ENCODE assay signal across 15 cellular contexts in genomic region chr1:116404699-116405098, GRCh38. TPM values are rescaled to one million over a fixed set of nuclear protein-coding genes. Genes with fewer than 3 reads are reported as not detected.
DNase-seq lines count a peak whose midpoint lies in the region; ATAC-seq and TF ChIP-seq lines count a peak whose summit lies in the region.
"Had no signal": no experiment of that assay in that cellular context is flagged by ENCODE, and none has a peak within 500 bp of the region (broad histone marks: within the 10 kb centered on the region; RNA-seq: fewer than 3 reads in every experiment).

No MANE protein-coding gene starts in this region.

- CTCF ChIA-PET in activated CD8-positive, alpha-beta T cell treated with anti-CD3 and anti-CD28 coated beads for 36 hours (lab: Charles Lee) = no interaction called here
- CTCF ChIA-PET in activated CD8-positive, alpha-beta T cell treated with anti-CD3 and anti-CD28 coated beads, Interleukin-2, amount 10 ng/mL, durations not matched to agents 7 days and 5 days (lab: Charles Lee) = no interaction called here
- CTCF ChIA-PET in CD4-positive, alpha-beta memory T cell (lab: Charles Lee; ENCODE audit: partially characterized antibody) = no interaction called here

- H3K36me3 Mint-ChIP-seq in activated CD8-positive, alpha-beta T cell treated with anti-CD3 and anti-CD28 coated beads for 36 hours (ENCODE audit: low read depth) = peaks cover 69% of the 10 kb centered on the region
- peaks cover 80% of the 10 kb centered on the region for H3K36me3 Mint-ChIP-seq in activated CD8-positive, alpha-beta T cell treated with anti-CD3 and anti-CD28 coated beads, Interleukin-2, amount 10 ng/mL, durations not matched to agents 7 days and 5 days (ENCODE audit: low read depth)
- peaks cover 73 to 85% of the 10 kb centered on the region in 2 donors for H3K36me3 Mint-ChIP-seq in CD4-positive, alpha-beta memory T cell
- H3K36me3 Mint-ChIP-seq in activated T-helper 17 cell treated with anti-CD3 and anti-CD28 coated beads, Interleukin-2, amount 50 U/mL, for 72 hours (ENCODE audit: low read depth) = peaks cover 86% of the 10 kb centered on the region

- peaks cover 11% of the 10 kb centered on the region for H3K4me1 ChIP-seq in CD4-positive, alpha-beta memory T cell (ENCODE audit: insufficient read depth, low read length)
- peaks cover 2% of the 10 kb centered on the region for H3K4me1 ChIP-seq in right cardiac atrium (ENCODE audit: control insufficient read depth, insufficient read depth, low read length)

- H3K4me3 ChIP-seq in CD4-positive, alpha-beta memory T cell (ENCODE audit: low read length in 2 of 2) = no peak overlapping the region
- H3K4me3 ChIP-seq in right cardiac atrium (ENCODE audit: low read length) = no peak overlapping the region
- H3K4me3 ChIP-seq: coronary artery, right lobe of liver had no signal

- H3K4me3 Mint-ChIP-seq in activated CD8-positive, alpha-beta T cell treated with anti-CD3 and anti-CD28 coated beads for 36 hours = no peak overlapping the region
- no peak overlapping the region for H3K4me3 Mint-ChIP-seq in activated CD8-positive, alpha-beta T cell treated with anti-CD3 and anti-CD28 coated beads, Interleukin-2, amount 10 ng/mL, durations not matched to agents 7 days and 5 days
- no peak overlapping the region for H3K4me3 Mint-ChIP-seq in CD4-positive, alpha-beta memory T cell
- H3K4me3 Mint-ChIP-seq in activated T-helper 17 cell treated with anti-CD3 and anti-CD28 coated beads, Interleukin-2, amount 50 U/mL, for 72 hours = no peak overlapping the region
- H3K4me3 Mint-ChIP-seq: activated CD4-positive, alpha-beta T cell treated with anti-CD3 and anti-CD28 coated beads, Interleukin-2, amount 10 ng/mL, durations not matched to agents 24 days and 14 days had no signal

- TF ChIP-seq CTCF in activated CD8-positive, alpha-beta T cell treated with anti-CD3 and anti-CD28 coated beads for 36 hours (IDR thresholded peaks at IDR 0.05) = no peak

- no peaks in the 10 kb centered on the region for H3K27me3 Mint-ChIP-seq in activated CD8-positive, alpha-beta T cell treated with anti-CD3 and anti-CD28 coated beads for 36 hours
- no peaks in the 10 kb centered on the region for H3K27me3 Mint-ChIP-seq in activated CD8-positive, alpha-beta T cell treated with anti-CD3 and anti-CD28 coated beads, Interleukin-2, amount 10 ng/mL, durations not matched to agents 7 days and 5 days (ENCODE audit: low read depth)
- H3K27me3 Mint-ChIP-seq in CD4-positive, alpha-beta memory T cell = no peaks in the 10 kb centered on the region
- no peaks in the 10 kb centered on the region for H3K27me3 Mint-ChIP-seq in activated T-helper 17 cell treated with anti-CD3 and anti-CD28 coated beads, Interleukin-2, amount 50 U/mL, for 72 hours
- H3K27me3 Mint-ChIP-seq: activated CD4-positive, alpha-beta T cell treated with anti-CD3 and anti-CD28 coated beads, Interleukin-2, amount 10 ng/mL, durations not matched to agents 24 days and 14 days had no signal

- 89% methylated on average over 5 of the region's 5 CpGs for WGBS in right cardiac atrium

- H3K9me3 Mint-ChIP-seq in activated CD8-positive, alpha-beta T cell treated with anti-CD3 and anti-CD28 coated beads for 36 hours = no peaks in the 10 kb centered on the region
- no peaks in the 10 kb centered on the region for H3K9me3 Mint-ChIP-seq in activated CD8-positive, alpha-beta T cell treated with anti-CD3 and anti-CD28 coated beads, Interleukin-2, amount 10 ng/mL, durations not matched to agents 7 days and 5 days (ENCODE audit: insufficient read depth)
- H3K9me3 Mint-ChIP-seq in CD4-positive, alpha-beta memory T cell = peaks cover 0 to 4% (median 0%) of the 10 kb centered on the region in 8 donors
- H3K9me3 Mint-ChIP-seq in activated T-helper 17 cell treated with anti-CD3 and anti-CD28 coated beads, Interleukin-2, amount 50 U/mL, for 72 hours = no peaks in the 10 kb centered on the region
- H3K9me3 Mint-ChIP-seq: activated CD4-positive, alpha-beta T cell treated with anti-CD3 and anti-CD28 coated beads, Interleukin-2, amount 10 ng/mL, durations not matched to agents 24 days and 14 days had no signal

- peak overlapping the region; percentile 58 for H3K27ac Mint-ChIP-seq in activated CD8-positive, alpha-beta T cell treated with anti-CD3 and anti-CD28 coated beads for 36 hours
- H3K27ac Mint-ChIP-seq in activated CD8-positive, alpha-beta T cell treated with anti-CD3 and anti-CD28 coated beads, Interleukin-2, amount 10 ng/mL, durations not matched to agents 7 days and 5 days = no peak overlapping the region
- H3K27ac Mint-ChIP-seq in CD4-positive, alpha-beta memory T cell = peak overlapping the region in 5 of 7 donors; percentile 1 to 56 (median 46)
- H3K27ac Mint-ChIP-seq in activated T-helper 17 cell treated with anti-CD3 and anti-CD28 coated beads, Interleukin-2, amount 50 U/mL, for 72 hours = peak overlapping the region; percentile 56

- H3K27ac ChIP-seq in CD4-positive, alpha-beta memory T cell (ENCODE audit: low read depth, low read length) = no peak overlapping the region
- H3K27ac ChIP-seq in right cardiac atrium (ENCODE audit: low read length) = peak overlapping the region; percentile 72
- H3K27ac ChIP-seq: coronary artery, right lobe of liver had no signal

- POLR2A ChIA-PET in activated CD8-positive, alpha-beta T cell treated with anti-CD3 and anti-CD28 coated beads for 36 hours (lab: Charles Lee) = no interaction called here
- POLR2A ChIA-PET in activated CD8-positive, alpha-beta T cell treated with anti-CD3 and anti-CD28 coated beads, Interleukin-2, amount 10 ng/mL, durations not matched to agents 7 days and 5 days (lab: Charles Lee) = no interaction called here
- POLR2A ChIA-PET in CD4-positive, alpha-beta memory T cell (lab: Charles Lee; ENCODE audit: partially characterized antibody) = interaction anchor here (0.6 to 5.1 kb wide), 2 partner anchors 14 to 152 kb away, joined by 3 to 32 read pairs; no protein-coding TSS in a partner anchor

- peaks cover 28% of the 10 kb centered on the region for H3K4me1 Mint-ChIP-seq in activated CD8-positive, alpha-beta T cell treated with anti-CD3 and anti-CD28 coated beads for 36 hours (ENCODE audit: low read depth)
- peaks cover 23% of the 10 kb centered on the region for H3K4me1 Mint-ChIP-seq in activated CD8-positive, alpha-beta T cell treated with anti-CD3 and anti-CD28 coated beads, Interleukin-2, amount 10 ng/mL, durations not matched to agents 7 days and 5 days (ENCODE audit: low read depth)
- peaks cover 11 to 34% (median 23%) of the 10 kb centered on the region in 4 donors for H3K4me1 Mint-ChIP-seq in CD4-positive, alpha-beta memory T cell
- H3K4me1 Mint-ChIP-seq in activated T-helper 17 cell treated with anti-CD3 and anti-CD28 coated beads, Interleukin-2, amount 50 U/mL, for 72 hours = no peaks in the 10 kb centered on the region

- no peaks in the 10 kb centered on the region for H3K27me3 ChIP-seq in CD4-positive, alpha-beta memory T cell (ENCODE audit: insufficient read depth, low read length)
- H3K27me3 ChIP-seq in right cardiac atrium (ENCODE audit: control insufficient read depth, insufficient read depth) = no peaks in the 10 kb centered on the region
- H3K27me3 ChIP-seq: right lobe of liver had no signal

- H3K9me3 ChIP-seq in CD4-positive, alpha-beta memory T cell (ENCODE audit: control insufficient read depth in 1 of 2, low read length in 2 of 2) = no peaks in the 10 kb centered on the region
- H3K9me3 ChIP-seq in right cardiac atrium (ENCODE audit: control insufficient read depth, low read length) = no peaks in the 10 kb centered on the region
- H3K9me3 ChIP-seq: right lobe of liver had no signal

- ATAC-seq in activated CD8-positive, alpha-beta T cell treated with anti-CD3 and anti-CD28 coated beads for 36 hours = no peak
- no peak for ATAC-seq in activated CD8-positive, alpha-beta T cell treated with anti-CD3 and anti-CD28 coated beads, Interleukin-2, amount 10 ng/mL, durations not matched to agents 7 days and 5 days
- no peak for ATAC-seq in activated T-helper 17 cell treated with anti-CD3 and anti-CD28 coated beads, Interleukin-2, amount 50 U/mL, for 72 hours (replicated peaks)
- ATAC-seq in right cardiac atrium = no peak

- intact Hi-C loops in activated CD8-positive, alpha-beta T cell treated with anti-CD3 and anti-CD28 coated beads for 36 hours (cut with micrococcal nuclease) = no loop called here
- intact Hi-C loops in CD4-positive, alpha-beta memory T cell (cut with micrococcal nuclease) = no loop called here
- intact Hi-C loops in right cardiac atrium (cut with DNase I) = no loop called here

- H3K36me3 ChIP-seq in CD4-positive, alpha-beta memory T cell (ENCODE audit: insufficient read depth, low read length) = peaks cover 64% of the 10 kb centered on the region

- no peak for DNase-seq in activated CD8-positive, alpha-beta T cell treated with anti-CD3 and anti-CD28 coated beads for 36 hours
- no peak for DNase-seq in activated CD8-positive, alpha-beta T cell treated with anti-CD3 and anti-CD28 coated beads, Interleukin-2, amount 10 ng/mL, durations not matched to agents 7 days and 5 days
- no peak for DNase-seq in CD4-positive, alpha-beta memory T cell
- DNase-seq in right cardiac atrium (peak in 1 of 3 donors; percentile 30), germinal center (ENCODE audit: low spot score) (no peak), GM19238 (ENCODE audit: insufficient read length, low spot score) (no peak), NCI-H2081 treated with DMSO at 0.1 percent for 48 hours (lab: John Stamatoyannopoulos, UW) (no peak)
- DNase-seq: activated CD4-positive, alpha-beta T cell treated with anti-CD3 and anti-CD28 coated beads, Interleukin-2, amount 10 ng/mL, durations not matched to agents 24 days and 14 days; activated gamma-delta T cell treated with Interleukin-2 at 50 U/mL for 16 hours; mesenchymal stem cell; NCI-H524; SHP77 treated with DMSO at 0.1 percent for 48 hours had no signal

RNA-seq across cellular contexts. Expression of gene ATP1A1, which starts 31.7 kb away (rescaled TPM):
- 100 to 1,000 TPM; 201 to 202 TPM for total RNA-seq in activated CD8-positive, alpha-beta T cell treated with anti-CD3 and anti-CD28 coated beads for 36 hours
- total RNA-seq in activated CD8-positive, alpha-beta T cell treated with anti-CD3 and anti-CD28 coated beads, Interleukin-2, amount 10 ng/mL, durations not matched to agents 7 days and 5 days = 100 to 1,000 TPM; 203 to 204 TPM
- 100 to 1,000 TPM; 251 to 256 TPM for total RNA-seq in CD4-positive, alpha-beta memory T cell
- polyA plus RNA-seq in CD4-positive, alpha-beta memory T cell = 10 to 100 TPM; 46.5 to 74.3 TPM
- 100 to 1,000 TPM; 206 to 244 TPM for total RNA-seq in activated T-helper 17 cell treated with anti-CD3 and anti-CD28 coated beads, Interleukin-2, amount 50 U/mL, for 72 hours
- total RNA-seq in right cardiac atrium = 100 to 1,000 TPM; 166 to 326 (median 226) TPM
- polyA plus RNA-seq in right cardiac atrium = 155 TPM
